ENCODE assay signal across 1 cellular context in genomic region chr4:77996076-77996475, GRCh38.
TF ChIP-seq lines count a peak whose summit lies in the region.

No MANE protein-coding gene starts in this region.

TF ChIP-seq in HepG2, 621 proteins besides CTCF, POLR2A, EP300 and RAD21 (continued from another document and continues in another):
- peak; percentile 20; the same call in 1 of the 2 replicates for TF ChIP-seq AHDC1 (CRISPR knock-in tag; IDR thresholded peaks at IDR 0.05; ENCODE audit: borderline replicate concordance)
- no peak for TF ChIP-seq ZBTB40 (IDR thresholded peaks at IDR 0.05)
- peak; percentile 69; the same call in 1 of the 2 replicates for TF ChIP-seq ZBTB40 (CRISPR knock-in tag; IDR thresholded peaks at IDR 0.05)
- no peak for TF ChIP-seq AGO2 (optimal IDR thresholded peaks at IDR 0.05; ENCODE audit: low read depth, low read length)
- no peak for TF ChIP-seq CHD2 (IDR thresholded peaks at IDR 0.05; ENCODE audit: low read depth, low read length)
- TF ChIP-seq GATAD2A (CRISPR knock-in tag; IDR thresholded peaks at IDR 0.05): peak; percentile 67
- 0 out of 2 replicates have a peak, but pooled peaks have one; percentile 22 for TF ChIP-seq TBX3 (IDR thresholded peaks at IDR 0.05; ENCODE audit: borderline replicate concordance)
- peak; percentile 71; the same call in 1 of the 2 replicates for TF ChIP-seq ETV5 (CRISPR knock-in tag; IDR thresholded peaks at IDR 0.05; ENCODE audit: borderline replicate concordance)
- no peak for TF ChIP-seq SOX6 (IDR thresholded peaks at IDR 0.05)
- peak; percentile 74; the same call in 1 of the 2 replicates for TF ChIP-seq SOX6 (CRISPR knock-in tag; IDR thresholded peaks at IDR 0.05)
- TF ChIP-seq ONECUT2 (CRISPR knock-in tag; IDR thresholded peaks at IDR 0.05): peak; percentile 56; the same call in 1 of the 2 replicates
- TF ChIP-seq ATRX (CRISPR knock-in tag; IDR thresholded peaks at IDR 0.05; ENCODE audit: borderline replicate concordance): no peak
- TF ChIP-seq FOXP4 (CRISPR knock-in tag; IDR thresholded peaks at IDR 0.05): peak; percentile 60; the same call in 1 of the 2 replicates
- peak; percentile 83 for TF ChIP-seq ISL2 (CRISPR knock-in tag; IDR thresholded peaks at IDR 0.05)
- TF ChIP-seq PHF21A (CRISPR knock-in tag; IDR thresholded peaks at IDR 0.05): no peak; the same call in 1 of the 2 replicates
- TF ChIP-seq SMAD3 (CRISPR knock-in tag; IDR thresholded peaks at IDR 0.05): peak; percentile 30; the same call in 1 of the 2 replicates
- no peak for TF ChIP-seq SOX13 (IDR thresholded peaks at IDR 0.05)
- TF ChIP-seq SOX13 (CRISPR knock-in tag; conservative IDR thresholded peaks at IDR 0.05 in 1 of 2, IDR thresholded peaks at IDR 0.05 in 1 of 2): peak in 1 of 2 experiments; percentile 64; a peak in 2 of 4 replicates
- 0 out of 2 replicates have a peak, but pooled peaks have one; percentile 29 for TF ChIP-seq TBX2 (CRISPR knock-in tag; IDR thresholded peaks at IDR 0.05; ENCODE audit: borderline replicate concordance)
- peak; percentile 16; the same call in 1 of the 2 replicates for TF ChIP-seq ELF3 (CRISPR knock-in tag; IDR thresholded peaks at IDR 0.05)
- no peak for TF ChIP-seq HDAC1 (CRISPR knock-in tag; IDR thresholded peaks at IDR 0.05)
- TF ChIP-seq ZNF362 (CRISPR knock-in tag; IDR thresholded peaks at IDR 0.05; ENCODE audit: borderline replicate concordance): peak; percentile 45; the same call in 1 of the 2 replicates
- no peak for TF ChIP-seq ZNF780A (CRISPR knock-in tag; IDR thresholded peaks at IDR 0.05)
- TF ChIP-seq ARID5B (CRISPR knock-in tag; IDR thresholded peaks at IDR 0.05): peak; percentile 67; the same call in 1 of the 2 replicates
